22 cellular contexts compared by ENCODE assay signal in genomic region chr2:111101592-111101991, GRCh38. TPM values are rescaled to one million over a fixed set of nuclear protein-coding genes. Genes with fewer than 3 reads are reported as not detected.
DNase-seq lines count a peak whose midpoint lies in the region; ATAC-seq, FAIRE-seq and TF ChIP-seq lines count a peak whose summit lies in the region.
"Had no signal": no experiment of that assay in that cellular context is flagged by ENCODE, and none has a peak within 500 bp of the region (broad histone marks: within the 10 kb centered on the region; RNA-seq: fewer than 3 reads in every experiment).

No MANE protein-coding gene starts in this region.

- H3K27ac Mint-ChIP-seq in stimulated activated naive B cell treated with anti-CD40 and anti-IgM and Interleukin-4, amounts not matched to agents 10 μg/mL and 1 μg/mL and 100 μg/mL, for 72 hours, result no peak overlapping the region
- H3K27ac Mint-ChIP-seq: CD8-positive, alpha-beta T cell had no signal

- TF ChIP-seq CTCF in GM12878 (IDR thresholded peaks at IDR 0.05 in 2 of 3, conservative IDR thresholded peaks at IDR 0.05 in 1 of 3; ENCODE audit: control insufficient read depth in 2 of 3, extremely low read depth in 1 of 3, insufficient read depth in 1 of 3, low read depth in 3 of 3, low read length in 3 of 3), result no peak

- POLR2A ChIA-PET in GM12878 (lab: Charles Lee), result interaction anchor here (0.6 kb wide), 1 partner anchor 438 kb away, joined by 5 read pairs; no protein-coding TSS in a partner anchor

- H4K20me1 ChIP-seq in GM12878 (ENCODE audit: control insufficient read depth, insufficient read depth), result 0 out of 2 replicates have a peak, but pooled peaks cover under 1% of the 10 kb centered on the region

- TF ChIP-seq RAD21 in GM12878 (IDR thresholded peaks at IDR 0.05; ENCODE audit: insufficient read depth, low read depth, low read length), result no peak

- peak; percentile 42 for DNase-seq in activated CD4-positive, alpha-beta T cell treated with anti-CD3 and anti-CD28 coated beads for 48 hours
- no peak for DNase-seq in activated CD4-positive, alpha-beta T cell treated with anti-CD3 and anti-CD28 coated beads, Interleukin-2, amount 50 U/mL, for 1 hour
- peak; percentile 15 for DNase-seq in stimulated activated CD4-positive, alpha-beta T cell treated with anti-CD3 and anti-CD28 coated beads, Interleukin-15, amount 100 ng/mL, for 24 hours
- DNase-seq in stimulated activated CD4-positive, alpha-beta T cell treated with anti-CD3 and anti-CD28 coated beads, Interleukin-4, amount 100 ng/mL, for 24 hours, result no peak
- DNase-seq in GM12878 (ENCODE audit: low read depth, low spot score) (no peak), amygdala (lab: John Stamatoyannopoulos, UW) (no peak)
- DNase-seq in stimulated activated naive B cell treated with anti-CD40 and anti-IgM and Interleukin-4, amounts not matched to agents 10 μg/mL and 1 μg/mL and 100 μg/mL, for 72 hours, result no peak
- no peak for DNase-seq in activated CD4-positive, CD25-positive, alpha-beta regulatory T cell (lab: John Stamatoyannopoulos, UW)
- DNase-seq: 8988T; BE2C; CD8-positive, alpha-beta T cell; DND-41; NCI-H1048; NCI-H146; NCI-H2081 treated with DMSO at 0.1 percent for 48 hours; NCI-H510A treated with DMSO at 0.1 percent for 48 hours; Peyer's patch had no signal

- no TSS peak for BruUV-seq in GM12878 (replicated peaks; lab: Mats Ljungman, UMichigan)

- H3K79me2 ChIP-seq in GM12878 (ENCODE audit: control insufficient read depth, insufficient read depth, low read length), result no peaks in the 10 kb centered on the region

- H3K4me1 ChIP-seq in GM12878 (ENCODE audit: control insufficient read depth, insufficient read depth, low read length), result peaks cover 9% of the 10 kb centered on the region
- H3K4me1 ChIP-seq: BE2C, Peyer's patch had no signal

- RAD21 ChIA-PET in GM12878 (lab: Charles Lee; ENCODE audit: unreplicated experiment), result interaction anchor here (0.6 to 1.4 kb wide), 2 partner anchors 11 to 1100 kb away, joined by 4 to 8 read pairs; no protein-coding TSS in a partner anchor

- no peak for FAIRE-seq in GM12878 (lab: Jason Lieb, UNC)
- FAIRE-seq: G401.6, GM12891, H1 had no signal

- H3K27me3 ChIP-seq in GM12878 (replicated peaks in 1 of 2; ENCODE audit: control insufficient read depth in 2 of 2, insufficient read depth in 2 of 2, low read length in 1 of 2), result no peaks in the 10 kb centered on the region
- H3K27me3 ChIP-seq: BE2C, Peyer's patch had no signal

- H3K9me3 Mint-ChIP-seq in stimulated activated naive B cell treated with anti-CD40 and anti-IgM and Interleukin-4, amounts not matched to agents 10 μg/mL and 1 μg/mL and 100 μg/mL, for 72 hours, result peaks cover 2 to 4% of the 10 kb centered on the region in 2 donors
- H3K9me3 Mint-ChIP-seq: CD8-positive, alpha-beta T cell had no signal

- no peak overlapping the region for H3K4me2 ChIP-seq in GM12878 (ENCODE audit: control insufficient read depth, insufficient read depth)

- SMC1A ChIA-PET in GM12878 (lab: Charles Lee; ENCODE audit: uncharacterized antibody, unreplicated experiment), result interaction anchor here (1.1 to 1.7 kb wide), 3 partner anchors 11 to 110 kb away, joined by 3 to 5 read pairs (median 4); no protein-coding TSS in a partner anchor

- peaks cover 0 to 11% of the 10 kb centered on the region in 2 donors for H3K27me3 Mint-ChIP-seq in stimulated activated naive B cell treated with anti-CD40 and anti-IgM and Interleukin-4, amounts not matched to agents 10 μg/mL and 1 μg/mL and 100 μg/mL, for 72 hours

- H3K4me3 Mint-ChIP-seq in stimulated activated naive B cell treated with anti-CD40 and anti-IgM and Interleukin-4, amounts not matched to agents 10 μg/mL and 1 μg/mL and 100 μg/mL, for 72 hours, result no peak overlapping the region
- H3K4me3 Mint-ChIP-seq: CD8-positive, alpha-beta T cell had no signal

- peak; percentile 39 for ATAC-seq in GM12878
- ATAC-seq in stimulated activated naive B cell treated with anti-CD40 and anti-IgM and Interleukin-4, amounts not matched to agents 10 μg/mL and 1 μg/mL and 100 μg/mL, for 72 hours (replicated peaks), result peak; percentile 36 to 40
- ATAC-seq: Right ventricle myocardium inferior had no signal

- H2AFZ ChIP-seq in GM12878 (ENCODE audit: control insufficient read depth, low read depth, low read length), result no peak overlapping the region

- peaks cover 21 to 35% of the 10 kb centered on the region in 2 donors for H3K4me1 Mint-ChIP-seq in stimulated activated naive B cell treated with anti-CD40 and anti-IgM and Interleukin-4, amounts not matched to agents 10 μg/mL and 1 μg/mL and 100 μg/mL, for 72 hours

- no peak for TF ChIP-seq POLR2A in GM12878 (IDR thresholded peaks at IDR 0.05; ENCODE audit: low read depth, low read length)

- WGBS in GM12878 (ENCODE audit: insufficient coverage, insufficient replicate concordance, low lambda C conversion rate, missing lambda C conversion rate), result 59% methylated on average over 2 of the region's 2 CpGs

- CTCF ChIA-PET in GM12878 (lab: Yijun Ruan, JAX), result no interaction called here

- no peak overlapping the region for H3K27ac ChIP-seq in GM12878 (ENCODE audit: control insufficient read depth, insufficient read depth)
- H3K27ac ChIP-seq: Peyer's patch had no signal

- H3K4me3 ChIP-seq in GM12878, result no peak overlapping the region
- H3K4me3 ChIP-seq: K562, Peyer's patch had no signal

- no peaks in the 10 kb centered on the region for H3K36me3 ChIP-seq in GM12878 (ENCODE audit: control insufficient read depth in 2 of 2, insufficient read depth in 2 of 2, low read length in 1 of 2)
- H3K36me3 ChIP-seq: BE2C, Peyer's patch had no signal

- no peak overlapping the region for H3K9ac ChIP-seq in GM12878 (ENCODE audit: control insufficient read depth, insufficient read depth, low read length)

- in situ Hi-C loops in GM12878 (cut with MboI), result no loop called here

- intact Hi-C loops in GM12878 (cut with micrococcal nuclease; ENCODE audit: unreplicated experiment), result loop anchor here (5.0 kb wide), 1 partner anchor 229 kb away; no protein-coding TSS in a partner anchor

- no peaks in the 10 kb centered on the region for H3K36me3 Mint-ChIP-seq in stimulated activated naive B cell treated with anti-CD40 and anti-IgM and Interleukin-4, amounts not matched to agents 10 μg/mL and 1 μg/mL and 100 μg/mL, for 72 hours
- H3K36me3 Mint-ChIP-seq: CD8-positive, alpha-beta T cell had no signal

- H3K9me3 ChIP-seq in GM12878 (replicated peaks; ENCODE audit: control insufficient read depth, insufficient read depth, low read length), result no peaks in the 10 kb centered on the region; the same call in 2 of the 3 replicates
- H3K9me3 ChIP-seq: BE2C, Peyer's patch had no signal

- no peak for TF ChIP-seq EP300 in GM12878 (IDR thresholded peaks at IDR 0.05; ENCODE audit: borderline replicate concordance in 1 of 2, control insufficient read depth in 1 of 2, low read depth in 2 of 2, low read length in 2 of 2)

TF ChIP-seq in GM12878, 131 proteins besides CTCF, POLR2A, EP300 and RAD21 (continues in another document):
- TF ChIP-seq POLR2AphosphoS5 (IDR thresholded peaks at IDR 0.05; ENCODE audit: low read length) (no peak), TCF7 (IDR thresholded peaks at IDR 0.05; ENCODE audit: borderline replicate concordance) (no peak), MTA3 (IDR thresholded peaks at IDR 0.05; ENCODE audit: borderline replicate concordance, low read length) (no peak), RUNX3 (IDR thresholded peaks at IDR 0.05; ENCODE audit: low read length) (no peak), ZSCAN29 (IDR thresholded peaks at IDR 0.05) (no peak), ATF7 (IDR thresholded peaks at IDR 0.05; ENCODE audit: low read depth) (no peak), YBX1 (IDR thresholded peaks at IDR 0.05) (no peak), E4F1 (IDR thresholded peaks at IDR 0.05; ENCODE audit: borderline replicate concordance, partially characterized antibody) (no peak)

RNA-seq across cellular contexts. Expression of gene BCL2L11, which starts 19.1 kb away (rescaled TPM):
- 23.2 and 32.3 TPM in 2 replicates for total RNA-seq in GM12878 (2013; cell fraction: nucleolus; rRNA removed)
- total RNA-seq in GM12878 (2014; rRNA removed) (0.60 and 1.0 TPM in 2 replicates), GM12878 (2014; rRNA removed; fragmentation: Illumina TruSeq; extraction: Trizol) (0.88 and 1.2 TPM in 2 replicates), GM12878 (2021) (2.5 and 4.8 TPM in 2 replicates)
- 3.3 TPM for polyA plus RNA-seq in GM12878 (2011; ENCODE audit: low read depth)
- polyA plus RNA-seq in GM12878 (2011; rRNA removed) (9.5 and 10.1 TPM in 2 replicates), GM12878 (2014; fragmentation: Illumina TruSeq; extraction: Trizol) (3.3 and 3.6 TPM in 2 replicates), GM12878 (2014; fragmentation: Nextera tagmentation; extraction: Ambion mirVana) (under 1 TPM; 0.29 to 0.64 TPM), GM12878 (2014; rRNA removed) (1.8 and 2.9 TPM in 2 replicates), GM12878 (2016; fragmentation: Nextera tagmentation; extraction: Ambion mirVana) (under 1 TPM; 0.63 to 0.90 TPM)
- polyA plus RNA-seq in GM12878 (2011; cell fraction: cytosol; rRNA removed), result 9.0 and 15.4 TPM in 2 replicates
- 20.8 and 25.6 TPM in 2 replicates for polyA plus RNA-seq in GM12878 (2011; cell fraction: nucleus; rRNA removed)
- polyA plus RNA-seq in GM12878 (2012), result 4.1 and 6.3 TPM in 2 replicates
- polyA minus RNA-seq in GM12878 (2011; rRNA and poly(A)+ RNA removed), result 11.8 and 11.9 TPM in 2 replicates
- polyA minus RNA-seq in GM12878 (2011; cell fraction: cytosol; rRNA and poly(A)+ RNA removed), result 7.2 and 16.8 TPM in 2 replicates
- polyA minus RNA-seq in GM12878 (2011; cell fraction: nucleus; rRNA and poly(A)+ RNA removed), result 22.4 and 45.4 TPM in 2 replicates

Comparison
In these comparisons a context has a peak if more than half of its experiments do, and no peak if none do; other contexts are left out.
1. DNase-seq: peak in activated CD4-positive, alpha-beta T cell treated with anti-CD3 and anti-CD28 coated beads for 48 hours (single experiment) and stimulated activated CD4-positive, alpha-beta T cell treated with anti-CD3 and anti-CD28 coated beads, Interleukin-15, amount 100 ng/mL, for 24 hours (single experiment); none in activated CD4-positive, alpha-beta T cell treated with anti-CD3 and anti-CD28 coated beads, Interleukin-2, amount 50 U/mL, for 1 hour (single experiment), stimulated activated CD4-positive, alpha-beta T cell treated with anti-CD3 and anti-CD28 coated beads, Interleukin-4, amount 100 ng/mL, for 24 hours (single experiment), GM12878 (single experiment), stimulated activated naive B cell treated with anti-CD40 and anti-IgM and Interleukin-4, amounts not matched to agents 10 μg/mL and 1 μg/mL and 100 μg/mL, for 72 hours (single experiment), activated CD4-positive, CD25-positive, alpha-beta regulatory T cell (0 of 4) and amygdala (0 of 56).